ENCODE assay signal across 13 cellular contexts in genomic region chr2:230669386-230669935, GRCh38. TPM values are rescaled to one million over a fixed set of nuclear protein-coding genes. Genes with fewer than 3 reads are reported as not detected.
DNase-seq lines count a peak whose midpoint lies in the region; TF ChIP-seq lines count a peak whose summit lies in the region.
"Had no signal": no experiment of that assay in that cellular context is flagged by ENCODE, and none has a peak within 500 bp of the region (broad histone marks: within the 10 kb centered on the region; RNA-seq: fewer than 3 reads in every experiment).

No MANE protein-coding gene starts in this region.

- H3K4me1 Mint-ChIP-seq in activated CD4-positive, alpha-beta T cell treated with anti-CD3 and anti-CD28 coated beads, Interleukin-2, amount 10 ng/mL, durations not matched to agents 24 days and 14 days, result peaks cover 62% of the 10 kb centered on the region

- H3K36me3 ChIP-seq in skeletal muscle tissue (ENCODE audit: control insufficient read depth in 3 of 3, insufficient read depth in 3 of 3, low read length in 3 of 3), result no peaks in the 10 kb centered on the region
- H3K36me3 ChIP-seq: thoracic aorta had no signal

- peaks cover 55 to 65% (median 57%) of the 10 kb centered on the region in 3 donors for H3K4me1 ChIP-seq in skeletal muscle tissue (ENCODE audit: control insufficient read depth in 3 of 3, insufficient read depth in 3 of 3, low read length in 3 of 3)

- no peak for TF ChIP-seq CTCF in astrocyte of the spinal cord (IDR thresholded peaks at IDR 0.05; ENCODE audit: low read depth, low read length)

- H3K9ac ChIP-seq in skeletal muscle tissue (ENCODE audit: low read depth in 1 of 3, low read length in 3 of 3), result peak overlapping the region in 2 of 3 donors; percentile 65 to 69

- intact Hi-C loops in activated CD4-positive, alpha-beta T cell treated with anti-CD3 and anti-CD28 coated beads, Interleukin-2, amount 10 ng/mL, durations not matched to agents 24 days and 14 days (cut with micrococcal nuclease), result loop anchor here (2.0 kb wide), 2 partner anchors 43 to 125 kb away; partner anchors contain the start of gene CAB39

- in situ Hi-C loops in astrocyte of the spinal cord (cut with HindIII; ENCODE audit: low sequenced_read_pairs), result no loop called here

- no peaks in the 10 kb centered on the region for H3K9me3 Mint-ChIP-seq in activated CD4-positive, alpha-beta T cell treated with anti-CD3 and anti-CD28 coated beads, Interleukin-2, amount 10 ng/mL, durations not matched to agents 24 days and 14 days

- DNase-seq in activated CD4-positive, alpha-beta T cell treated with anti-CD3 and anti-CD28 coated beads, Interleukin-2, amount 10 ng/mL, durations not matched to agents 24 days and 14 days, result no peak
- no peak for DNase-seq in activated CD4-positive, alpha-beta T cell treated with anti-CD3 and anti-CD28 coated beads, Interleukin-2, amount 50 U/mL, for 4 hours
- DNase-seq in MV-4-11 (lab: John Stamatoyannopoulos, UW) (peak; percentile 28), astrocyte of the spinal cord (ENCODE audit: low read depth, low spot score) (peak; percentile 46), NCI-H748 (lab: John Stamatoyannopoulos, UW; ENCODE audit: unreplicated experiment) (no peak), DMS153 (lab: John Stamatoyannopoulos, UW) (no peak)
- no peak for DNase-seq in activated CD4-positive, alpha-beta T cell treated with anti-CD3 and anti-CD28 coated beads, Interleukin-2, amount 50 U/mL, for 48 hours
- DNase-seq: erythroblast, hippocampal formation, NCI-H1105 treated with DMSO at 0.1 percent for 48 hours, NCI-H226 had no signal

- H3K27ac Mint-ChIP-seq in activated CD4-positive, alpha-beta T cell treated with anti-CD3 and anti-CD28 coated beads, Interleukin-2, amount 10 ng/mL, durations not matched to agents 24 days and 14 days, result peak overlapping the region; percentile 96

- H3K4me3 ChIP-seq in astrocyte of the spinal cord (ENCODE audit: low read depth, low read length), result no peak overlapping the region
- H3K4me3 ChIP-seq in skeletal muscle tissue (ENCODE audit: low read length in 3 of 3), result no peak overlapping the region
- H3K4me3 ChIP-seq: thoracic aorta had no signal

- H3K36me3 Mint-ChIP-seq in activated CD4-positive, alpha-beta T cell treated with anti-CD3 and anti-CD28 coated beads, Interleukin-2, amount 10 ng/mL, durations not matched to agents 24 days and 14 days (ENCODE audit: low read depth), result no peaks in the 10 kb centered on the region

- H3K27me3 ChIP-seq in skeletal muscle tissue (ENCODE audit: control insufficient read depth in 3 of 3, insufficient read depth in 3 of 3, low read length in 3 of 3), result no peaks in the 10 kb centered on the region

- peak overlapping the region; percentile 73 for H3K4me3 Mint-ChIP-seq in activated CD4-positive, alpha-beta T cell treated with anti-CD3 and anti-CD28 coated beads, Interleukin-2, amount 10 ng/mL, durations not matched to agents 24 days and 14 days

- H3K27ac ChIP-seq in skeletal muscle tissue (ENCODE audit: low read depth, low read length), result peak overlapping the region; percentile 88
- H3K27ac ChIP-seq: thoracic aorta had no signal

- H3K9me3 ChIP-seq in skeletal muscle tissue (ENCODE audit: control insufficient read depth in 3 of 3, low read length in 3 of 3), result no peaks in the 10 kb centered on the region
- H3K9me3 ChIP-seq: thoracic aorta had no signal

- H3K27me3 Mint-ChIP-seq in activated CD4-positive, alpha-beta T cell treated with anti-CD3 and anti-CD28 coated beads, Interleukin-2, amount 10 ng/mL, durations not matched to agents 24 days and 14 days, result no peaks in the 10 kb centered on the region

RNA-seq across cellular contexts. Expression of gene CAB39, which starts 43.2 kb away (rescaled TPM):
- total RNA-seq in activated CD4-positive, alpha-beta T cell treated with anti-CD3 and anti-CD28 coated beads, Interleukin-2, amount 10 ng/mL, durations not matched to agents 24 days and 14 days, result 166 and 168 TPM in 2 replicates
- total RNA-seq in skeletal muscle tissue, result 60.5 TPM

Comparison
In these comparisons a context has a peak if more than half of its experiments do, and no peak if none do; other contexts are left out.
1. DNase-seq: peak in MV-4-11 (single experiment) and astrocyte of the spinal cord (single experiment); none in activated CD4-positive, alpha-beta T cell treated with anti-CD3 and anti-CD28 coated beads, Interleukin-2, amount 10 ng/mL, durations not matched to agents 24 days and 14 days (single experiment), activated CD4-positive, alpha-beta T cell treated with anti-CD3 and anti-CD28 coated beads, Interleukin-2, amount 50 U/mL, for 4 hours (0 of 2), NCI-H748 (single experiment), DMS153 (single experiment) and activated CD4-positive, alpha-beta T cell treated with anti-CD3 and anti-CD28 coated beads, Interleukin-2, amount 50 U/mL, for 48 hours (0 of 2).